In genomic region chr6:143457563-143458359, GRCh38 we compare ENCODE assay signal across 18 cellular contexts. TPM values are rescaled to one million over a fixed set of nuclear protein-coding genes. Genes with fewer than 3 reads are reported as not detected.
DNase-seq lines count a peak whose midpoint lies in the region; ATAC-seq, FAIRE-seq and TF ChIP-seq lines count a peak whose summit lies in the region.
"Had no signal": no experiment of that assay in that cellular context is flagged by ENCODE, and none has a peak within 500 bp of the region (broad histone marks: within the 10 kb centered on the region; RNA-seq: fewer than 3 reads in every experiment).

No MANE protein-coding gene starts in this region.

- H3K4me1 ChIP-seq in keratinocyte (ENCODE audit: control insufficient read depth, extremely low read depth, insufficient read depth, low read length): peaks cover 27% of the 10 kb centered on the region

- TF ChIP-seq CTCF in astrocyte of the spinal cord (IDR thresholded peaks at IDR 0.05; ENCODE audit: low read depth, low read length) (no peak), keratinocyte (optimal IDR thresholded peaks at IDR 0.05 in 1 of 3, IDR thresholded peaks at IDR 0.05 in 1 of 3, conservative IDR thresholded peaks at IDR 0.05 in 1 of 3; ENCODE audit: extremely low read depth in 1 of 3, insufficient read depth in 2 of 3, low read length in 3 of 3) (no peak), type B pancreatic cell (conservative IDR thresholded peaks at IDR 0.05) (no peak), chondrocyte (IDR thresholded peaks at IDR 0.05) (no peak)

- H3K4me2 ChIP-seq in keratinocyte (ENCODE audit: control insufficient read depth, extremely low read depth, insufficient read depth, low read depth, low read length): peak overlapping the region; percentile 58
- H3K4me2 ChIP-seq: GM23338 had no signal

- no peaks in the 10 kb centered on the region for H3K9me3 ChIP-seq in keratinocyte (ENCODE audit: control insufficient read depth, low read depth, low read length)
- H3K9me3 ChIP-seq: gastroesophageal sphincter had no signal

- no peak overlapping the region for H2AFZ ChIP-seq in keratinocyte (ENCODE audit: control insufficient read depth, low read length)
- H2AFZ ChIP-seq: GM23338 had no signal

- no peaks in the 10 kb centered on the region for H3K27me3 ChIP-seq in keratinocyte (ENCODE audit: control insufficient read depth, extremely low read depth, insufficient read depth, low read length)
- H3K27me3 ChIP-seq: gastroesophageal sphincter had no signal

- no peaks in the 10 kb centered on the region for H3K4me1 Mint-ChIP-seq in type B pancreatic cell (ENCODE audit: unreplicated experiment)
- peaks cover 10% of the 10 kb centered on the region for H3K4me1 Mint-ChIP-seq in chondrocyte (ENCODE audit: low read depth)
- H3K4me1 Mint-ChIP-seq: GM23338 had no signal

- peak overlapping the region; percentile 18 for H3K27ac ChIP-seq in keratinocyte (ENCODE audit: control insufficient read depth, insufficient read depth, low read length)
- H3K27ac ChIP-seq: gastroesophageal sphincter, HL-60, SK-N-MC had no signal

- H3K36me3 ChIP-seq in keratinocyte (ENCODE audit: control insufficient read depth in 2 of 2, extremely low read depth in 1 of 2, insufficient read depth in 2 of 2, low read length in 2 of 2): peaks cover 3 to 4% of the 10 kb centered on the region in 2 experiments

- peak; percentile 48 for DNase-seq in HT-29 (ENCODE audit: low spot score)
- DNase-seq in astrocyte of the spinal cord (ENCODE audit: low read depth, low spot score): peak; percentile 8
- no peak for DNase-seq in keratinocyte (ENCODE audit: low read depth, low spot score)
- DNase-seq in type B pancreatic cell (ENCODE audit: extremely low spot score, unreplicated experiment): no peak
- DNase-seq in posterior vena cava (ENCODE audit: low spot score): no peak
- no peak for DNase-seq in chondrocyte (ENCODE audit: low spot score)
- DNase-seq: activated naive CD4-positive, alpha-beta T cell treated with anti-CD3 and anti-CD28 coated beads, Interleukin-2, amount 50 U/mL, for 16 hours; CD4-positive, CD25-positive, alpha-beta regulatory T cell; GF-D8; MV-4-11; naive B cell; right cardiac atrium; stimulated activated naive CD8-positive, alpha-beta T cell treated with anti-CD3 and anti-CD28 coated beads, Interleukin-15, Interleukin-2, amounts not matched to agents 100 U/mL and 50 U/mL, for 24 hours had no signal

- H3K9ac ChIP-seq in keratinocyte (ENCODE audit: control insufficient read depth, extremely low read depth, insufficient read depth, low read length): no peak overlapping the region

- H3K9me3 Mint-ChIP-seq in type B pancreatic cell (no peaks in the 10 kb centered on the region), chondrocyte (ENCODE audit: low read depth) (no peaks in the 10 kb centered on the region)
- H3K9me3 Mint-ChIP-seq: CD4-positive, CD25-positive, alpha-beta regulatory T cell; GM23338; naive B cell had no signal

- H3K36me3 Mint-ChIP-seq in type B pancreatic cell: peaks cover 13% of the 10 kb centered on the region
- H3K36me3 Mint-ChIP-seq in chondrocyte (ENCODE audit: low read depth): peaks cover 2% of the 10 kb centered on the region

- in situ Hi-C loops in astrocyte of the spinal cord (cut with HindIII; ENCODE audit: low sequenced_read_pairs): no loop called here

- no peaks in the 10 kb centered on the region for H4K20me1 ChIP-seq in keratinocyte (ENCODE audit: control insufficient read depth, extremely low read depth, insufficient read depth, low read length)

- no peaks in the 10 kb centered on the region for H3K27me3 Mint-ChIP-seq in type B pancreatic cell
- H3K27me3 Mint-ChIP-seq in chondrocyte (ENCODE audit: low read depth): no peaks in the 10 kb centered on the region
- H3K27me3 Mint-ChIP-seq: CD4-positive, CD25-positive, alpha-beta regulatory T cell; naive B cell had no signal

- H3K9me1 ChIP-seq in keratinocyte (ENCODE audit: control insufficient read depth, extremely low read depth, insufficient read depth, low read length): no peaks in the 10 kb centered on the region

- intact Hi-C loops in posterior vena cava (cut with DNase I): no loop called here

- FAIRE-seq in keratinocyte (lab: Jason Lieb, UNC): peak; percentile 85

- H3K4me3 ChIP-seq in astrocyte of the spinal cord (ENCODE audit: low read depth, low read length) (no peak overlapping the region), keratinocyte (ENCODE audit: control insufficient read depth in 2 of 3, extremely low read depth in 1 of 3, insufficient read depth in 2 of 3, low read depth in 1 of 3, low read length in 3 of 3) (peak overlapping the region in 2 of 3 experiments; percentile 12 to 23)
- H3K4me3 ChIP-seq: gastroesophageal sphincter, GM23338, SK-N-MC had no signal

- peaks cover 10% of the 10 kb centered on the region for H3K79me2 ChIP-seq in keratinocyte (ENCODE audit: control insufficient read depth, insufficient read depth, low read length)

- H3K4me3 Mint-ChIP-seq in type B pancreatic cell (peak overlapping the region; percentile 49), chondrocyte (ENCODE audit: unreplicated experiment) (no peak overlapping the region)
- H3K4me3 Mint-ChIP-seq: CD4-positive, CD25-positive, alpha-beta regulatory T cell; GM23338; naive B cell had no signal

- no peak for ATAC-seq in GM18858 (IDR thresholded peaks at IDR 0.05; ENCODE audit: unreplicated experiment)
- ATAC-seq: gastroesophageal sphincter; GM23338; right cardiac atrium; stimulated activated naive CD8-positive, alpha-beta T cell treated with anti-CD3 and anti-CD28 coated beads, Interleukin-15, Interleukin-2, amounts not matched to agents 100 U/mL and 50 U/mL, for 24 hours had no signal

- H3K27ac Mint-ChIP-seq in type B pancreatic cell: peak overlapping the region; percentile 82
- no peak overlapping the region for H3K27ac Mint-ChIP-seq in chondrocyte (ENCODE audit: unreplicated experiment)
- H3K27ac Mint-ChIP-seq: CD4-positive, CD25-positive, alpha-beta regulatory T cell; GM23338; naive B cell had no signal

- dilution Hi-C loops in keratinocyte (cut with MboI; ENCODE audit: extremely low pct_ligation_motif_present, low sequenced_read_pairs): no loop called here

RNA-seq across cellular contexts. Expression of gene PEX3, which starts 7.2 kb away (rescaled TPM):
- 10.5 and 17.0 TPM in 2 replicates for total RNA-seq in HT-29 (2014; rRNA removed; shearing (Covaris generic))
- 29.4 to 68.1 TPM (median 67.4 TPM) in 3 replicates for polyA plus RNA-seq in keratinocyte
- 23.7 TPM for polyA plus RNA-seq in keratinocyte (2011; ENCODE audit: low read depth)
- polyA plus RNA-seq in keratinocyte (2011; cell fraction: cytosol; rRNA removed): 21.1 and 41.2 TPM in 2 replicates
- 53.1 and 55.4 TPM in 2 replicates for polyA plus RNA-seq in keratinocyte (2011; cell fraction: nucleus; rRNA removed)
- 23.5 and 25.5 TPM in 2 replicates for polyA plus RNA-seq in keratinocyte (2012; ENCODE audit: low replicate concordance)
- 13.8 to 33.1 TPM (median 22.5 TPM) in 3 replicates for polyA minus RNA-seq in keratinocyte
- polyA minus RNA-seq in keratinocyte (2011; cell fraction: cytosol; rRNA and poly(A)+ RNA removed): 46.0 TPM
- polyA minus RNA-seq in keratinocyte (2011; cell fraction: nucleus; rRNA and poly(A)+ RNA removed): 33.9 and 55.9 TPM in 2 replicates
- total RNA-seq in type B pancreatic cell (ENCODE audit: low replicate concordance): 12.8 and 13.1 TPM in 2 replicates
- total RNA-seq in posterior vena cava: 10 to 100 TPM; 21.3 to 24.2 TPM
- total RNA-seq in chondrocyte: 13.0 to 22.7 TPM (median 13.2 TPM) in 3 replicates

RNA-seq across cellular contexts. Expression of gene ADAT2, which starts 7.3 kb away (rescaled TPM):
- total RNA-seq in HT-29 (2014; rRNA removed; shearing (Covaris generic)): 4.1 and 4.2 TPM in 2 replicates
- polyA plus RNA-seq in keratinocyte: 8.0 to 23.1 TPM (median 14.8 TPM) in 3 replicates
- polyA plus RNA-seq in keratinocyte (2011; ENCODE audit: low read depth): 9.1 TPM
- polyA plus RNA-seq in keratinocyte (2011; cell fraction: cytosol; rRNA removed): 2.6 and 5.1 TPM in 2 replicates
- polyA plus RNA-seq in keratinocyte (2011; cell fraction: nucleus; rRNA removed): 52.9 and 62.6 TPM in 2 replicates
- polyA plus RNA-seq in keratinocyte (2012; ENCODE audit: low replicate concordance): 6.7 and 9.4 TPM in 2 replicates
- 0.85 to 11.7 TPM (median 7.6 TPM) in 3 replicates for polyA minus RNA-seq in keratinocyte
- 5.2 TPM for polyA minus RNA-seq in keratinocyte (2011; cell fraction: cytosol; rRNA and poly(A)+ RNA removed)
- 8.8 and 16.8 TPM in 2 replicates for polyA minus RNA-seq in keratinocyte (2011; cell fraction: nucleus; rRNA and poly(A)+ RNA removed)
- 5.2 and 10.3 TPM in 2 replicates for total RNA-seq in type B pancreatic cell (ENCODE audit: low replicate concordance)
- 1 to 10 TPM; 5.1 to 6.3 TPM for total RNA-seq in posterior vena cava
- total RNA-seq in chondrocyte: 3.0 to 5.4 TPM (median 4.8 TPM) in 3 replicates

RNA-seq across cellular contexts. Expression of gene FUCA2, which starts 53.8 kb away (rescaled TPM):
- total RNA-seq in HT-29 (2014; rRNA removed; shearing (Covaris generic)): 44.7 and 53.8 TPM in 2 replicates
- 10.8 to 14.0 TPM (median 12.5 TPM) in 3 replicates for polyA plus RNA-seq in keratinocyte
- polyA plus RNA-seq in keratinocyte (2011; ENCODE audit: low read depth): 6.2 TPM
- 9.2 and 14.1 TPM in 2 replicates for polyA plus RNA-seq in keratinocyte (2011; cell fraction: cytosol; rRNA removed)
- 15.9 and 18.4 TPM in 2 replicates for polyA plus RNA-seq in keratinocyte (2011; cell fraction: nucleus; rRNA removed)
- polyA plus RNA-seq in keratinocyte (2012; ENCODE audit: low replicate concordance): 12.5 and 12.9 TPM in 2 replicates
- polyA minus RNA-seq in keratinocyte: 2.3 to 6.8 TPM (median 6.4 TPM) in 3 replicates
- 5.9 TPM for polyA minus RNA-seq in keratinocyte (2011; cell fraction: cytosol; rRNA and poly(A)+ RNA removed)
- 4.1 and 8.5 TPM in 2 replicates for polyA minus RNA-seq in keratinocyte (2011; cell fraction: nucleus; rRNA and poly(A)+ RNA removed)
- 48.0 and 71.9 TPM in 2 replicates for total RNA-seq in type B pancreatic cell (ENCODE audit: low replicate concordance)
- 10 to 100 TPM; 41.4 to 49.6 TPM for total RNA-seq in posterior vena cava
- 52.4 to 57.6 TPM (median 54.4 TPM) in 3 replicates for total RNA-seq in chondrocyte

Comparison
In these comparisons a context has a peak if more than half of its experiments do, and no peak if none do; other contexts are left out.
1. DNase-seq: peak in HT-29 (single experiment) and astrocyte of the spinal cord (single experiment); none in keratinocyte (single experiment), type B pancreatic cell (single experiment), posterior vena cava (single experiment) and chondrocyte (single experiment).